Comparison of ENCODE assay signal across 8 cellular contexts in the genomic region with DNA sequence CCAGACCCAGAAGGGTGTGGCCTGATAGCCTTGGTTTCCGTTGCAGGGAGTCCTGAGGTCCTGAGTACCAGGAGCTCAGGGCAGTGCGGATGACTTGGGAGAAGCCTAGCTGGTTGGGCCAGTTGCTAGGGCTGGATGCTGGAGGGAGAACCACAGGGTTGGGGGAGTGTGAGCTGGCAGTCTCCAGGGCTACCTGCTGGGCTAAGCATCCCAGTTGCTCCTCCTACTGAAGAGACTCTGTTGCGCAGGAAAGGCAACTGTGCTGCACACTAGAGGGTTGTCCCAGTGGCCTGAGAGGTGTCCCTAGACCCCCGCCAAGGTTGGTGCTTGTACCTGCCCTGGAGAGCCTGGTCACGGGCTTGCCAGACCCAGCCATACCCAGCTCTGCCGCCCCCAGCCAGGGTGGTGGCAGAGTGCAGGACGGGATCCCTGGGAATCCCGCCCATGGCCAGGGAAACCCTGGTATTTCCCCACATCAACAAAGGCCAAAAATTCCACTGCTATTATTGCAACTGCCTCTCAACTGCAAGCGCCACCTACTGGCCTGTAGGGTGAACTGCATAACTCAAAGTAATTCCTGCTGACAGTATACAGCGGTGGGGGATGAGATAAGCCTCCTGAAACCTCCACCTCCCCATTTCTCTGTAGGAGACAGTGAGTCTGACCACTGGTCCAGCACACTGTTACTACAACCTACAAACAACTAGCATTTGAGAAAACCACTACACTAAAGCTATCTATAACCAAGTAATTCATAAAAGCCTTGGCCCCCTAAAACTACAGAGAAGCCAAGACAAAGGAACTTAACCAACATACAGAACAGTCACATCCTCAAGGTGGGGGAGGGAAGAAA.
DNase-seq lines count a peak whose midpoint lies in the region; ATAC-seq and TF ChIP-seq lines count a peak whose summit lies in the region.

No MANE protein-coding gene starts in this region.

- H4K20me1 ChIP-seq in OCI-LY1 (ENCODE audit: insufficient read depth, low read length), result no peaks in the 10 kb centered on the region

- H3K27me3 ChIP-seq in BJ (ENCODE audit: control insufficient read depth, insufficient read depth, low read length) (no peaks in the 10 kb centered on the region), OCI-LY1 (ENCODE audit: insufficient read depth, low read length) (peaks cover 6% of the 10 kb centered on the region; the same call in 1 of the 2 replicates), gastrocnemius medialis (no peaks in the 10 kb centered on the region)

- TF ChIP-seq CTCF in BJ (IDR thresholded peaks at IDR 0.05; ENCODE audit: insufficient read depth, low read depth, low read length) (peak; percentile 89), OCI-LY1 (IDR thresholded peaks at IDR 0.05; ENCODE audit: low read length) (peak; percentile 98), foreskin fibroblast (IDR thresholded peaks at IDR 0.05; ENCODE audit: low read depth, low read length) (peak; percentile 95), gastrocnemius medialis (IDR thresholded peaks at IDR 0.05 in 4 of 5, conservative IDR thresholded peaks at IDR 0.05 in 1 of 5) (peak; percentile 75 to 91 (median 81))

- H3K9me2 ChIP-seq in OCI-LY1 (ENCODE audit: low read depth, low read length), result no peaks in the 10 kb centered on the region

- peaks cover 2% of the 10 kb centered on the region for H3K27me3 Mint-ChIP-seq in activated T-cell treated with anti-CD3 and anti-CD28 coated beads, Interleukin-2, amount 50 U/mL, for 24 hours

- H3K27ac ChIP-seq in OCI-LY1 (ENCODE audit: low read depth, low read length, poor library complexity, severe bottlenecking) (no peak overlapping the region), gastrocnemius medialis (peak overlapping the region; percentile 77 to 93 (median 82))

- intact Hi-C loops in gastrocnemius medialis (cut with DNase I; ENCODE audit: low total_unique reads), result loop anchor here (5.0 kb wide), 2 partner anchors 160 to 435 kb away; no protein-coding TSS in a partner anchor

- no peaks in the 10 kb centered on the region for H3K36me3 Mint-ChIP-seq in activated T-cell treated with anti-CD3 and anti-CD28 coated beads, Interleukin-2, amount 50 U/mL, for 24 hours (ENCODE audit: low read depth)

- no peaks in the 10 kb centered on the region for H3K79me2 ChIP-seq in OCI-LY1 (ENCODE audit: insufficient read depth, low read length)

- CTCF ChIA-PET in BJ (lab: Yijun Ruan, JAX), result interaction anchor here (0.8 to 4.6 kb wide), 21 partner anchors 9 to 508 kb away, joined by 3 to 27 read pairs (median 4); no protein-coding TSS in a partner anchor

- H3F3A ChIP-seq in OCI-LY1 (ENCODE audit: insufficient read depth, low read length), result no peaks in the 10 kb centered on the region

- no peak overlapping the region for H3K27ac Mint-ChIP-seq in activated T-cell treated with anti-CD3 and anti-CD28 coated beads, Interleukin-2, amount 50 U/mL, for 24 hours

- POLR2A ChIA-PET in BJ (lab: Charles Lee), result no interaction called here

- H3K36me3 ChIP-seq in BJ (ENCODE audit: control insufficient read depth, insufficient read depth, low read length) (peaks cover 4% of the 10 kb centered on the region), OCI-LY1 (ENCODE audit: insufficient read depth, low read length) (no peaks in the 10 kb centered on the region), gastrocnemius medialis (no peaks in the 10 kb centered on the region)

- in situ Hi-C loops in gastrocnemius medialis (cut with MboI; ENCODE audit: low sequenced_read_pairs in 4 of 4), result no loop called here

- H3K4me1 Mint-ChIP-seq in activated T-cell treated with anti-CD3 and anti-CD28 coated beads, Interleukin-2, amount 50 U/mL, for 24 hours (ENCODE audit: low read depth), result peaks cover 5% of the 10 kb centered on the region

- H2AFZ ChIP-seq in OCI-LY1 (ENCODE audit: low read length), result no peak overlapping the region

- H3K9me3 Mint-ChIP-seq in activated T-cell treated with anti-CD3 and anti-CD28 coated beads, Interleukin-2, amount 50 U/mL, for 24 hours, result no peaks in the 10 kb centered on the region

- H3K9me3 ChIP-seq in OCI-LY1 (ENCODE audit: low read length) (no peaks in the 10 kb centered on the region), gastrocnemius medialis (no peaks in the 10 kb centered on the region)

- no peak for TF ChIP-seq POLR2A in gastrocnemius medialis (IDR thresholded peaks at IDR 0.05)

- no peak overlapping the region for H3K9ac ChIP-seq in OCI-LY1 (ENCODE audit: low read length)

- H3K4me3 ChIP-seq in BJ (ENCODE audit: low read depth, low read length) (no peak overlapping the region), OCI-LY1 (ENCODE audit: low read depth, low read length, poor library complexity, severe bottlenecking) (no peak overlapping the region), foreskin fibroblast (ENCODE audit: low read depth in 1 of 2, low read length in 2 of 2) (no peak overlapping the region), gastrocnemius medialis (no peak overlapping the region)

- DNase-seq in BJ (ENCODE audit: low read depth) (no peak), foreskin fibroblast (peak; percentile 28 to 67), gastrocnemius medialis (peak in 1 of 2 donors; percentile 68)
- DNase-seq in activated T-cell treated with anti-CD3 and anti-CD28 coated beads, Interleukin-2, amount 50 U/mL, for 24 hours, result peak; percentile 67

- H3K4me1 ChIP-seq in OCI-LY1 (ENCODE audit: insufficient read depth, low read length, severe bottlenecking), result no peaks in the 10 kb centered on the region
- peaks cover 60 to 79% of the 10 kb centered on the region in 2 donors for H3K4me1 ChIP-seq in gastrocnemius medialis

- ATAC-seq in GM18861 (IDR thresholded peaks at IDR 0.05; ENCODE audit: unreplicated experiment), result peak; percentile 69
- ATAC-seq in HG03103 (IDR thresholded peaks at IDR 0.05; ENCODE audit: low read depth, unreplicated experiment), result peak; percentile 54
- ATAC-seq in gastrocnemius medialis, result peak in 1 of 2 donors; percentile 50
- no peak for ATAC-seq in GM21447 (IDR thresholded peaks at IDR 0.05; ENCODE audit: unreplicated experiment)

- H3K4me2 ChIP-seq in OCI-LY1 (ENCODE audit: low read length), result no peak overlapping the region

- no peak overlapping the region for H3K4me3 Mint-ChIP-seq in activated T-cell treated with anti-CD3 and anti-CD28 coated beads, Interleukin-2, amount 50 U/mL, for 24 hours
